16 cellular contexts compared by ENCODE assay signal in genomic region chr7:3432916-3433315, GRCh38.
"Had no signal": no experiment of that assay in that cellular context is flagged by ENCODE, and none has a peak within 500 bp of the region (broad histone marks: within the 10 kb centered on the region; RNA-seq: fewer than 3 reads in every experiment).

No MANE protein-coding gene starts in this region.

- DNase-seq: activated CD4-positive, alpha-beta memory T cell treated with anti-CD3 and anti-CD28 coated beads for 36 hours; activated CD4-positive, alpha-beta T cell treated with anti-CD3 and anti-CD28 coated beads for 36 hours; activated effector memory CD4-positive, alpha-beta T cell treated with Interleukin-2 at 50 U/mL for 16 hours; activated naive CD4-positive, alpha-beta T cell treated with anti-CD3 and anti-CD28 coated beads, Interleukin-2, amount 50 U/mL, for 16 hours; activated T-cell treated with anti-CD3 and anti-CD28 coated beads, Interleukin-2, amount 50 U/mL, for 4 hours; adrenal gland; caudate nucleus; islet precursor cell; naive thymus-derived CD4-positive, alpha-beta T cell; stimulated activated CD4-positive, alpha-beta T cell treated with anti-CD3 and anti-CD28 coated beads, Interleukin-15, amount 100 ng/mL, for 24 hours; stimulated activated CD4-positive, alpha-beta T cell treated with anti-CD3 and anti-CD28 coated beads, Interleukin-4, amount 100 ng/mL, for 4 hours; stimulated activated CD8-positive, alpha-beta memory T cell treated with anti-CD3 and anti-CD28 coated beads, Interleukin-4, amount 100 ng/mL, for 48 hours; stimulated activated naive CD4-positive, alpha-beta T cell treated with Interleukin-2 at 50 U/mL for 16 hours; T-helper 2 cell; transverse colon had no signal

- H3K4me3 Mint-ChIP-seq: activated CD4-positive, alpha-beta memory T cell treated with anti-CD3 and anti-CD28 coated beads for 36 hours; activated CD4-positive, alpha-beta T cell treated with anti-CD3 and anti-CD28 coated beads for 36 hours; activated T-cell treated with anti-CD3 and anti-CD28 coated beads, Interleukin-2, amount 50 U/mL, for 4 hours; naive thymus-derived CD4-positive, alpha-beta T cell had no signal

- H3K9me3 Mint-ChIP-seq: activated CD4-positive, alpha-beta memory T cell treated with anti-CD3 and anti-CD28 coated beads for 36 hours; activated T-cell treated with anti-CD3 and anti-CD28 coated beads, Interleukin-2, amount 50 U/mL, for 4 hours; naive thymus-derived CD4-positive, alpha-beta T cell had no signal

- H3K27me3 Mint-ChIP-seq: activated CD4-positive, alpha-beta memory T cell treated with anti-CD3 and anti-CD28 coated beads for 36 hours; activated CD4-positive, alpha-beta T cell treated with anti-CD3 and anti-CD28 coated beads for 36 hours had no signal

- H3K79me2 ChIP-seq: parathyroid adenoma had no signal

- H3K9ac ChIP-seq: parathyroid adenoma had no signal

- H3K36me3 ChIP-seq: adrenal gland, transverse colon had no signal

- H3K27ac ChIP-seq: adrenal gland, parathyroid adenoma, transverse colon had no signal

- H3K27me3 ChIP-seq: adrenal gland, transverse colon had no signal

- H3K4me3 ChIP-seq: adrenal gland, transverse colon had no signal

- H3K9me3 ChIP-seq: adrenal gland, transverse colon had no signal

- H2AFZ ChIP-seq: parathyroid adenoma had no signal

- H3K4me1 ChIP-seq: adrenal gland, parathyroid adenoma, transverse colon had no signal

- H3K36me3 Mint-ChIP-seq: activated CD4-positive, alpha-beta memory T cell treated with anti-CD3 and anti-CD28 coated beads for 36 hours; naive thymus-derived CD4-positive, alpha-beta T cell had no signal

- H3K27ac Mint-ChIP-seq: activated CD4-positive, alpha-beta memory T cell treated with anti-CD3 and anti-CD28 coated beads for 36 hours; activated CD4-positive, alpha-beta T cell treated with anti-CD3 and anti-CD28 coated beads for 36 hours; naive thymus-derived CD4-positive, alpha-beta T cell had no signal
